In the genomic region with DNA sequence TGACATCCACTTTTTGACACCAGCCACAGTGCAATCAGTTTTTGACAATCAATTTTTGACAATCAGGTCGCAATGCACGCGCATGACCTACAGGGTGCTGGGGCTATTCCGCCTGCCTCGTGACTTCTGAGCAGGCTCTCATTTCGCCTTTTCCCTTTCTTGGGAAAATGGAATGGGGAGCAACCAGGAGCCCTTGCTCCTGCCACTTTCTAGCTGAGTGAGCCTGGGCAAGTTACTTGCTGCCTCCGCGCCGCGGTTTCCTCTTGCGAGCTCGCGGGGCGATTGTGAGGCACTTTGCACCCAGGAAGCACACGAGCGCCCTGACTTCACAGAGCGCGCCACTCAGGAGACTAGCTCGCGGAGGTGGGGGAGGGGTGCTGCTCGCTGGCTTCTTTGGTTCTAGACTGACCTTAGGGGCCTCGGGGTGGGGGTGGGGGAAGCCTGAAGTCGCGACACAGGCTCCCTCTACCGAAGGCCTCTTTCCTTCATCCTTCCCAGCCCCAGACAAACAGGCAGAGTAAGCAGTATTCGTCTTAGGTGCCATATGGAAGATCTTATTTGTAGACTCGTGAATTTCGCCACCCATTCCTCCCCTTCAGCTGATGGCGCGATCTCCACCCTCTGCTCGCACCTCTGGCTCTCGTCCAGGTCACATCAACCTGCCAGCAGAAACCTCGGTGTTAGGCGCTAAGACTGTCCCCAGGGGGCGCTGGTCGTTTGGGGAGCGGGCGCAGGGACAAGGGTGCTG, we compare ENCODE assay signal across 8 cellular contexts. TPM values are rescaled to one million over a fixed set of nuclear protein-coding genes. Genes with fewer than 3 reads are reported as not detected.
DNase-seq lines count a peak whose midpoint lies in the region; ATAC-seq and TF ChIP-seq lines count a peak whose summit lies in the region.

No MANE protein-coding gene starts in this region.

- H3K27me3 ChIP-seq in spleen (replicated peaks in 1 of 7) = no peaks in the 10 kb centered on the region

- 3 to 10% (median 5%) methylated on average over 38 of the region's 38 CpGs for WGBS in spleen, 5 donors

- no peak for TF ChIP-seq POLR2A in spleen (IDR thresholded peaks at IDR 0.05)

- ATAC-seq in HG02642 (IDR thresholded peaks at IDR 0.05; ENCODE audit: poor library complexity, unreplicated experiment) = peak; percentile 82
- no peak for ATAC-seq in GM18870 (IDR thresholded peaks at IDR 0.05; ENCODE audit: unreplicated experiment)

- H3K9me3 ChIP-seq in spleen = no peaks in the 10 kb centered on the region

- H3K27ac ChIP-seq in caudate nucleus (ENCODE audit: low read depth, low read length) (peak overlapping the region; percentile 68), spleen (peak overlapping the region; percentile 5 to 85 (median 75))

- H3K4me3 ChIP-seq in spleen = peak overlapping the region; percentile 24 to 72 (median 48)

- DNase-seq in EL = peak; percentile 85
- peak; percentile 31 for DNase-seq in NCI-H2171 (lab: John Stamatoyannopoulos, UW)
- peak; percentile 79 for DNase-seq in activated CD4-positive, CD25-positive, alpha-beta regulatory T cell treated with anti-CD3 and anti-CD28 coated beads, Interleukin-2, amount 50 U/mL, for 16 hours (ENCODE audit: low read depth, low spot score)
- DNase-seq in caudate nucleus (lab: John Stamatoyannopoulos, UW) = peak; percentile 24 to 91 (median 80)
- DNase-seq in inferior parietal cortex (ENCODE audit: extremely low spot score) = peak; percentile 93
- DNase-seq in spleen = peak; percentile 97

- peak; percentile 80 to 96 (median 89) for TF ChIP-seq CTCF in spleen (IDR thresholded peaks at IDR 0.05 in 8 of 11, conservative IDR thresholded peaks at IDR 0.05 in 3 of 11)

- intact Hi-C loops in spleen (cut with DNase I; ENCODE audit: low total_unique reads) = loop anchor here (5.0 kb wide), 2 partner anchors 44 to 64 kb away; a partner anchor contains a TSS

- peaks cover 14 to 60% (median 38%) of the 10 kb centered on the region in 6 donors for H3K4me1 ChIP-seq in spleen

- H3K36me3 ChIP-seq in spleen = peaks cover 0 to 42% (median 0%) of the 10 kb centered on the region in 6 donors

RNA-seq across cellular contexts. Expression of a gene that starts 4.6 kb away (rescaled TPM):
- under 1 TPM in 2 of 7 donors, not detected in 5; 0.60 to 0.66 TPM for total RNA-seq in spleen
- polyA plus RNA-seq in spleen = under 1 TPM in 1 of 3 donors, not detected in 2; 0.08 TPM

RNA-seq across cellular contexts. Expression of a gene that starts 10.6 kb away (rescaled TPM):
- total RNA-seq in spleen = 10 to 100 TPM; 23.7 to 69.8 (median 35.3) TPM
- 10 to 100 TPM; 15.1 to 22.2 (median 21.6) TPM for polyA plus RNA-seq in spleen

RNA-seq across cellular contexts. Expression of a gene that starts 25.3 kb away (rescaled TPM):
- total RNA-seq in spleen = 10 to 100 TPM; 27.2 to 56.1 (median 39.7) TPM
- 10 to 100 TPM; 10.4 to 21.0 (median 15.5) TPM for polyA plus RNA-seq in spleen

RNA-seq across cellular contexts. Expression of a gene that starts 34.6 kb away (rescaled TPM):
- 10 to 100 TPM; 15.8 to 38.5 (median 28.1) TPM for total RNA-seq in spleen
- polyA plus RNA-seq in spleen = 10 to 100 TPM; 19.0 to 36.2 (median 31.8) TPM

RNA-seq across cellular contexts. Expression of a gene that starts 42.4 kb away (rescaled TPM):
- 10 to 100 TPM; 60.2 to 82.8 (median 69.6) TPM for total RNA-seq in spleen
- polyA plus RNA-seq in spleen = 10 to 100 TPM; 42.5 to 51.0 (median 49.8) TPM

Comparison
In these comparisons a context has a peak if more than half of its experiments do, and no peak if none do; other contexts are left out.
1. DNase-seq: peak in every context shown above with its lines; median percentile 97 in spleen; 93 in inferior parietal cortex; 85 in EL; 80 in caudate nucleus; 79 in activated CD4-positive, CD25-positive, alpha-beta regulatory T cell treated with anti-CD3 and anti-CD28 coated beads, Interleukin-2, amount 50 U/mL, for 16 hours; 31 in NCI-H2171.